Comparison of ENCODE assay signal across 2 cellular contexts in the genomic region with DNA sequence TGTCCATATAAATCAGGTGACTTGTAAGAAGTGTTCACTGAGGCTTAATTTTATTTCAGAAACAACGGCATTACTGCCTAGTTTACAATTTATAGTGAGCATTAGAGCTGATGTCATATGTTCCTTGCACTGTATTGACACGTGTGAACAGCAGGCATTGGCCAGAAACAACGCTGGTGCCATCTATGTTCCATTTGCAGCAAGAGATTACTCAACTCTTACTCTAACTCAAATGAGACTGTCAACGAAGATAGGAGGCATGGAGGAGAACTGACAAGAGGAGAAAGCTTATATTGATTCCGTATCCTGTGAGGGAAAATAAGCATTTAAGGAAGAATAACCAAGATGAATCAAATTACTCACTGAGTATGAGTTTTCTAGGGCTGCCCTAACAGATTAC.
TF ChIP-seq lines count a peak whose summit lies in the region.

No MANE protein-coding gene starts in this region.

TF ChIP-seq in HCT116, 20 proteins besides CTCF, POLR2A, EP300 and RAD21:
- TF ChIP-seq, protein P1, sequence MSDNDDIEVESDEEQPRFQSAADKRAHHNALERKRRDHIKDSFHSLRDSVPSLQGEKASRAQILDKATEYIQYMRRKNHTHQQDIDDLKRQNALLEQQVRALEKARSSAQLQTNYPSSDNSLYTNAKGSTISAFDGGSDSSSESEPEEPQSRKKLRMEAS (IDR thresholded peaks at IDR 0.05): no peak
- TF ChIP-seq EGR1 (IDR thresholded peaks at IDR 0.05; ENCODE audit: low read depth): no peak
- TF ChIP-seq CEBPB (IDR thresholded peaks at IDR 0.05; ENCODE audit: low read depth): no peak
- no peak for TF ChIP-seq ZNF274 (IDR thresholded peaks at IDR 0.05; ENCODE audit: low read depth, low read length)
- no peak for TF ChIP-seq EZH2phosphoT487 (IDR thresholded peaks at IDR 0.05; ENCODE audit: borderline replicate concordance)

TF ChIP-seq in SK-N-SH, 30 proteins besides CTCF, POLR2A, EP300 and RAD21:
- TF ChIP-seq SMC3 (IDR thresholded peaks at IDR 0.05; ENCODE audit: low read depth, low read length) (peak; percentile 39; the same call in 1 of the 2 replicates), FOSL2 (IDR thresholded peaks at IDR 0.05; ENCODE audit: borderline replicate concordance, low read depth) (no peak)
- TF ChIP-seq, protein P2, sequence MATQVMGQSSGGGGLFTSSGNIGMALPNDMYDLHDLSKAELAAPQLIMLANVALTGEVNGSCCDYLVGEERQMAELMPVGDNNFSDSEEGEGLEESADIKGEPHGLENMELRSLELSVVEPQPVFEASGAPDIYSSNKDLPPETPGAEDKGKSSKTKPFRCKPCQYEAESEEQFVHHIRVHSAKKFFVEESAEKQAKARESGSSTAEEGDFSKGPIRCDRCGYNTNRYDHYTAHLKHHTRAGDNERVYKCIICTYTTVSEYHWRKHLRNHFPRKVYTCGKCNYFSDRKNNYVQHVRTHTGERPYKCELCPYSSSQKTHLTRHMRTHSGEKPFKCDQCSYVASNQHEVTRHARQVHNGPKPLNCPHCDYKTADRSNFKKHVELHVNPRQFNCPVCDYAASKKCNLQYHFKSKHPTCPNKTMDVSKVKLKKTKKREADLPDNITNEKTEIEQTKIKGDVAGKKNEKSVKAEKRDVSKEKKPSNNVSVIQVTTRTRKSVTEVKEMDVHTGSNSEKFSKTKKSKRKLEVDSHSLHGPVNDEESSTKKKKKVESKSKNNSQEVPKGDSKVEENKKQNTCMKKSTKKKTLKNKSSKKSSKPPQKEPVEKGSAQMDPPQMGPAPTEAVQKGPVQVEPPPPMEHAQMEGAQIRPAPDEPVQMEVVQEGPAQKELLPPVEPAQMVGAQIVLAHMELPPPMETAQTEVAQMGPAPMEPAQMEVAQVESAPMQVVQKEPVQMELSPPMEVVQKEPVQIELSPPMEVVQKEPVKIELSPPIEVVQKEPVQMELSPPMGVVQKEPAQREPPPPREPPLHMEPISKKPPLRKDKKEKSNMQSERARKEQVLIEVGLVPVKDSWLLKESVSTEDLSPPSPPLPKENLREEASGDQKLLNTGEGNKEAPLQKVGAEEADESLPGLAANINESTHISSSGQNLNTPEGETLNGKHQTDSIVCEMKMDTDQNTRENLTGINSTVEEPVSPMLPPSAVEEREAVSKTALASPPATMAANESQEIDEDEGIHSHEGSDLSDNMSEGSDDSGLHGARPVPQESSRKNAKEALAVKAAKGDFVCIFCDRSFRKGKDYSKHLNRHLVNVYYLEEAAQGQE (IDR thresholded peaks at IDR 0.05; ENCODE audit: low read depth, low read length): no peak
TF ChIP-seq in SK-N-SH: peak in this region for 1.
